8 cellular contexts compared by ENCODE assay signal in the genomic region with DNA sequence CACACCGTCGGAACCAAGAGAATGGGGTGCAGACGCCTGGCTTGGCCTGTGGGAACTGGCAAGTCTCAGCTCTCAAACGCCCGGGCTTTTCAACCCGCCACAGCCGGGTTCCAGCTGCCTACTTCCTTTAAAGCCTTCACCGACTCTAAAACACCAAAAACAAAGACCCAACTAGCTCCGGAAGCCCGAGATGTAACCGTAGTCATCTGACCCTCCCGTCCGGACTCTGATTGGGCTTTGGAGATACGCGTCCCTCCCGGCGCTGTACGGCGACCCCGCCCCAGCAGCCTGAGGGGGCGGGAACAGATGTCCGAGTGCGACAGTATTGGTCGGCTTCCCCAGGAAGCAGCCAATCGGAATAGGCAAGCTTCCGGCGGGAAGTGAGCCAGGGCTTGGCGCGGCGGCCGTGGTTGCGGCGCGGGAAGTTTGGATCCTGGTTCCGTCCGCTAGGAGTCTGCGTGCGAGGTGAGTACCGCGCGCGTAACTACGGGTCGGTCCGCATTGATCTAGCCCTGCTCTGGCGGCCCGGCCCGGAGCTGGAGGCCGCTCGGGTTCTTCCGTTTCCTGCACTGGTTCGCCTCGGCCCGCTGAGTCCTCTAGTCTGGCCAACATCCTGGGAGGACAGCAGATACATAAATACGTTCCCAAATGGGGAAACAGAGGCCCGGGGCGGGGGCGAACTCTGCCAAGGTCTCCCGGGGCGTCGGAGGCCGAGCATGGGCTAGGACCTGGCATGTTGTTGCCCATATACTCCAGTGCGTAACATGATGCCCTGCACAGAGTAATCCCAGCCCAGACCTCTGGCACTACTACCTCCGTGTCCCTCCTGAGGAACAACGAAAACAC. TPM values are rescaled to one million over a fixed set of nuclear protein-coding genes. Genes with fewer than 3 reads are reported as not detected.
A peak's percentile ranks its signal among the peaks of the same experiment; 100 is the strongest.
DNase-seq lines count a peak whose midpoint lies in the region; ATAC-seq lines count a peak whose summit lies in the region.

A gene (plus strand): TSS at position 371 of the 846 bp plus-strand sequence. CDS start 30,047 bp downstream, outside the sequence.

- peak within 1 kb of the TSS; percentile 88 for H3K4me3 ChIP-seq in GM23248

- WGBS in GM23248 (ENCODE audit: low coverage in 1 of 2, low lambda C conversion rate in 2 of 2, missing lambda C conversion rate in 2 of 2), 2 experiments = 1% methylated on average over 65 of the region's 65 CpGs

- no peaks in the 10 kb centered on the region for H3K27me3 Mint-ChIP-seq in activated T-helper 1 cell treated with anti-CD3 and anti-CD28 coated beads, Interleukin-12 subunit alpha, Interleukin-12 subunit beta, Interleukin-2, Interleukin-4 antibody, amounts not matched to agents 30 ng/mL and 10 ng/mL and 1 ng/mL, durations not matched to agents 14 hours and 24 hours and 36 hours (ENCODE audit: insufficient read depth)
- no peaks in the 10 kb centered on the region for H3K27me3 Mint-ChIP-seq in naive B cell
- no peaks in the 10 kb centered on the region for H3K27me3 Mint-ChIP-seq in stimulated activated memory B cell treated with anti-CD40 and anti-IgM and Interleukin-4, amounts not matched to agents 10 μg/mL and 1 μg/mL and 100 μg/mL, for 72 hours

- no peaks in the 10 kb centered on the region for H3K9me3 ChIP-seq in GM23248 (ENCODE audit: low read depth)

- H4K20me1 ChIP-seq in GM23248 (ENCODE audit: insufficient read depth) = no peaks in the 10 kb centered on the region

- intact Hi-C loops in activated T-helper 1 cell treated with anti-CD3 and anti-CD28 coated beads, Interleukin-12 subunit alpha, Interleukin-12 subunit beta, Interleukin-2, Interleukin-4 antibody, amounts not matched to agents 30 ng/mL and 10 ng/mL and 1 ng/mL, durations not matched to agents 14 hours and 24 hours and 36 hours (cut with micrococcal nuclease) = loop anchor here (1.0 to 10.0 kb wide), 11 partner anchors 35 to 1472 kb away; a partner anchor contains a TSS

- H3K4me1 ChIP-seq in GM23248 (ENCODE audit: insufficient read depth) = peaks cover 6% of the 10 kb centered on the region; the same call in 1 of the 2 replicates

- peaks cover 38% of the 10 kb centered on the region for H3K4me1 Mint-ChIP-seq in activated T-helper 1 cell treated with anti-CD3 and anti-CD28 coated beads, Interleukin-12 subunit alpha, Interleukin-12 subunit beta, Interleukin-2, Interleukin-4 antibody, amounts not matched to agents 30 ng/mL and 10 ng/mL and 1 ng/mL, durations not matched to agents 14 hours and 24 hours and 36 hours (ENCODE audit: low read depth)
- peaks cover 24 to 33% (median 24%) of the 10 kb centered on the region in 3 donors for H3K4me1 Mint-ChIP-seq in naive B cell
- H3K4me1 Mint-ChIP-seq in stimulated activated memory B cell treated with anti-CD40 and anti-IgM and Interleukin-4, amounts not matched to agents 10 μg/mL and 1 μg/mL and 100 μg/mL, for 72 hours = peaks cover 29% of the 10 kb centered on the region

- no peaks in the 10 kb centered on the region for H3F3A ChIP-seq in GM23248 (ENCODE audit: insufficient read depth)

- no peaks in the 10 kb centered on the region for H3K27me3 ChIP-seq in GM23248 (replicated peaks; ENCODE audit: insufficient read depth)

- DNase-seq in EH (ENCODE audit: low read depth) (peak; percentile 97), GM23248 (peak; percentile 98), Kasumi-1 (lab: John Stamatoyannopoulos, UW) (peak; percentile 98 to 99), RPMI7951 (ENCODE audit: low read depth) (peak; percentile 97), fibroblast of gingiva (ENCODE audit: low read depth) (peak; percentile 97), naive B cell (peak; percentile 97)
- DNase-seq in activated T-helper 1 cell treated with anti-CD3 and anti-CD28 coated beads, Interleukin-12 subunit alpha, Interleukin-12 subunit beta, Interleukin-2, Interleukin-4 antibody, amounts not matched to agents 30 ng/mL and 10 ng/mL and 1 ng/mL, durations not matched to agents 14 hours and 24 hours and 36 hours (ENCODE audit: low spot score) = peak; percentile 97

- H3K36me3 ChIP-seq in GM23248 (ENCODE audit: low read depth) = no peaks in the 10 kb centered on the region

- no peaks in the 10 kb centered on the region for H3K9me3 Mint-ChIP-seq in activated T-helper 1 cell treated with anti-CD3 and anti-CD28 coated beads, Interleukin-12 subunit alpha, Interleukin-12 subunit beta, Interleukin-2, Interleukin-4 antibody, amounts not matched to agents 30 ng/mL and 10 ng/mL and 1 ng/mL, durations not matched to agents 14 hours and 24 hours and 36 hours
- H3K9me3 Mint-ChIP-seq in naive B cell = no peaks in the 10 kb centered on the region
- H3K9me3 Mint-ChIP-seq in stimulated activated memory B cell treated with anti-CD40 and anti-IgM and Interleukin-4, amounts not matched to agents 10 μg/mL and 1 μg/mL and 100 μg/mL, for 72 hours = no peaks in the 10 kb centered on the region

- ATAC-seq in naive B cell (ENCODE audit: low read depth in 2 of 2) = peak; percentile 97 to 98
- ATAC-seq in stimulated activated memory B cell treated with anti-CD40 and anti-IgM and Interleukin-4, amounts not matched to agents 10 μg/mL and 1 μg/mL and 100 μg/mL, for 72 hours = peak; percentile 100

- H3K4me2 ChIP-seq in GM23248 (ENCODE audit: unreplicated experiment) = peak within 1 kb of the TSS; percentile 87

- H3K9me2 ChIP-seq in GM23248 (ENCODE audit: insufficient read depth) = no peaks in the 10 kb centered on the region

- H3K4me3 Mint-ChIP-seq in activated T-helper 1 cell treated with anti-CD3 and anti-CD28 coated beads, Interleukin-12 subunit alpha, Interleukin-12 subunit beta, Interleukin-2, Interleukin-4 antibody, amounts not matched to agents 30 ng/mL and 10 ng/mL and 1 ng/mL, durations not matched to agents 14 hours and 24 hours and 36 hours = peak within 1 kb of the TSS; percentile 90
- peak within 1 kb of the TSS; percentile 92 to 99 (median 98) for H3K4me3 Mint-ChIP-seq in naive B cell
- H3K4me3 Mint-ChIP-seq in stimulated activated memory B cell treated with anti-CD40 and anti-IgM and Interleukin-4, amounts not matched to agents 10 μg/mL and 1 μg/mL and 100 μg/mL, for 72 hours = peak within 1 kb of the TSS; percentile 97

- H3K9ac ChIP-seq in GM23248 = peak within 1 kb of the TSS; percentile 85

- H3K79me2 ChIP-seq in GM23248 (ENCODE audit: insufficient read depth) = 0 out of 2 replicates have a peak, but pooled peaks cover 5% of the 10 kb centered on the region

- in situ Hi-C loops in GM23248 (cut with MboI) = no loop called here

- H3K27ac ChIP-seq in GM23248 = peak within 1 kb of the TSS; percentile 78

- peak within 1 kb of the TSS; percentile 96 for H3K27ac Mint-ChIP-seq in activated T-helper 1 cell treated with anti-CD3 and anti-CD28 coated beads, Interleukin-12 subunit alpha, Interleukin-12 subunit beta, Interleukin-2, Interleukin-4 antibody, amounts not matched to agents 30 ng/mL and 10 ng/mL and 1 ng/mL, durations not matched to agents 14 hours and 24 hours and 36 hours
- H3K27ac Mint-ChIP-seq in naive B cell = peak within 1 kb of the TSS; percentile 87 to 98 (median 97)
- peak within 1 kb of the TSS; percentile 94 for H3K27ac Mint-ChIP-seq in stimulated activated memory B cell treated with anti-CD40 and anti-IgM and Interleukin-4, amounts not matched to agents 10 μg/mL and 1 μg/mL and 100 μg/mL, for 72 hours

- peak within 1 kb of the TSS; percentile 97 for H2AFZ ChIP-seq in GM23248

- peaks cover 13% of the 10 kb centered on the region for H3K36me3 Mint-ChIP-seq in activated T-helper 1 cell treated with anti-CD3 and anti-CD28 coated beads, Interleukin-12 subunit alpha, Interleukin-12 subunit beta, Interleukin-2, Interleukin-4 antibody, amounts not matched to agents 30 ng/mL and 10 ng/mL and 1 ng/mL, durations not matched to agents 14 hours and 24 hours and 36 hours (ENCODE audit: low read depth)
- H3K36me3 Mint-ChIP-seq in naive B cell = no peaks in the 10 kb centered on the region
- H3K36me3 Mint-ChIP-seq in stimulated activated memory B cell treated with anti-CD40 and anti-IgM and Interleukin-4, amounts not matched to agents 10 μg/mL and 1 μg/mL and 100 μg/mL, for 72 hours = peaks cover 6% of the 10 kb centered on the region

RNA-seq across cellular contexts. Expression of the gene that starts here (rescaled TPM):
- 2.1 and 4.8 TPM in 2 replicates for total RNA-seq in GM23248 (2014; rRNA removed; shearing (Covaris generic))
- polyA plus RNA-seq in GM23248 (2016; fragmentation: Nextera tagmentation; extraction: Ambion mirVana) (1.9 and 2.1 TPM in 2 replicates), naive B cell (ENCODE audit: low read depth in 6 of 6) (10 to 100 TPM in 2 of 6 donors, 1 to 10 TPM in 3, not detected in 1; 5.5 to 11.1 (median 6.8) TPM)
- total RNA-seq in RPMI7951 (2014; rRNA removed; shearing (Covaris generic)) = 12.9 and 16.1 TPM in 2 replicates
- total RNA-seq in activated T-helper 1 cell treated with anti-CD3 and anti-CD28 coated beads, Interleukin-12 subunit alpha, Interleukin-12 subunit beta, Interleukin-2, Interleukin-4 antibody, amounts not matched to agents 30 ng/mL and 10 ng/mL and 1 ng/mL, durations not matched to agents 14 hours and 24 hours and 36 hours = 64.3 and 65.1 TPM in 2 replicates

Comparison
In these comparisons a context has a peak if more than half of its experiments do, and no peak if none do; other contexts are left out.
1. Peak in every context shown above with its lines: DNase-seq, ATAC-seq, H3K4me3 ChIP-seq and H3K27ac ChIP-seq.